10 cellular contexts compared by ENCODE assay signal in the genomic region with DNA sequence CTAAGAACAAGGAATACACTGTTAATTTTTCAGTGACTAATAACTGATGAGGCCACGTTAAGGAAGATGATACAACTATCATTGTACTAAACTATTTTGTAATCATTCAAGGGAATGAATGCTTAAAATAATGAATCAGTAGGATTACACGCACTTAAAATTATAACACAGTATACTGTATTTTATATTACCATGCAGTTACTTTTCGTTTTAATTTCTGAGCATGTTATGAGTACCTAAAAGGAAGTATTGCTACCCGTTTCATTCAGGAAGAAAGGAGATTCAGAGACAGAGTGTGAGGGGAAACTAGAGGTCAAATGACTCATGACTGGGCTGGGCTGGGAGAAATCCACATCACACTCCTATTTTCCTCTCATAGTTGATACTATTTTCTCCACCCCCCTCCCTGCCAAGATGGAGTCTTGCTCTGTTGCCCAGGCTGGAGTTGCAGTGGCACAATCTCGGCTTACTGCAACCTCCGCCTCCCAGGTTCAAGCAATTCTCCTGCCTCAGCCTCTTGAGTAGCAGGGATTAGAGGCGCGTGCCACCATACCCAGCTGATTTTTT.
A peak's percentile ranks its signal among the peaks of the same experiment; 100 is the strongest.
DNase-seq lines count a peak whose midpoint lies in the region; ATAC-seq, FAIRE-seq and TF ChIP-seq lines count a peak whose summit lies in the region.
"Had no signal": no experiment of that assay in that cellular context is flagged by ENCODE, and none has a peak within 500 bp of the region (broad histone marks: within the 10 kb centered on the region; RNA-seq: fewer than 3 reads in every experiment).

No MANE protein-coding gene starts in this region.

- peaks cover 0 to 5% (median 2%) of the 10 kb centered on the region in 4 donors for H3K4me1 Mint-ChIP-seq in naive thymus-derived CD8-positive, alpha-beta T cell

- H3K27me3 Mint-ChIP-seq in naive thymus-derived CD8-positive, alpha-beta T cell: peaks cover 0 to 7% (median 0%) of the 10 kb centered on the region in 5 donors

- H3K4me2 ChIP-seq in A549: peak overlapping the region; percentile 68

- H3K4me3 ChIP-seq in A549: no peak overlapping the region
- no peak overlapping the region for H3K4me3 ChIP-seq in fibroblast of villous mesenchyme (ENCODE audit: low read depth, low read length)
- H3K4me3 ChIP-seq in body of pancreas: no peak overlapping the region
- H3K4me3 ChIP-seq in spleen: no peak overlapping the region

- TF ChIP-seq CTCF in A549 (IDR thresholded peaks at IDR 0.05): no peak
- no peak for TF ChIP-seq CTCF in fibroblast of villous mesenchyme (IDR thresholded peaks at IDR 0.05; ENCODE audit: insufficient read depth, low read depth, low read length)
- TF ChIP-seq CTCF in body of pancreas (IDR thresholded peaks at IDR 0.05): no peak
- no peak for TF ChIP-seq CTCF in spleen (IDR thresholded peaks at IDR 0.05 in 8 of 11, conservative IDR thresholded peaks at IDR 0.05 in 3 of 11)

- peak overlapping the region; percentile 94 to 98 for H3K27ac ChIP-seq in A549
- no peak overlapping the region for H3K27ac ChIP-seq in body of pancreas
- peak overlapping the region in 2 of 8 donors; percentile 15 to 19 for H3K27ac ChIP-seq in spleen

- peak; percentile 50 to 63; a peak in 5 of 6 replicates for ATAC-seq in A549
- ATAC-seq in SK-N-SH treated with all-trans-retinoic acid at 6 μM for 48 hours: peak; percentile 53
- no peak for ATAC-seq in body of pancreas
- no peak for ATAC-seq in naive thymus-derived CD8-positive, alpha-beta T cell
- ATAC-seq: CD8-positive, alpha-beta T cell had no signal

- FAIRE-seq in A549 (lab: Jason Lieb, UNC): no peak
- FAIRE-seq in H54 (lab: Jason Lieb, UNC): no peak

- no peak for TF ChIP-seq POLR2A in A549 (IDR thresholded peaks at IDR 0.05; ENCODE audit: low read length)
- TF ChIP-seq POLR2A in H54 (IDR thresholded peaks at IDR 0.05; ENCODE audit: low read depth, low read length): no peak
- no peak for TF ChIP-seq POLR2A in body of pancreas (IDR thresholded peaks at IDR 0.05)
- no peak for TF ChIP-seq POLR2A in spleen (IDR thresholded peaks at IDR 0.05)

- H3K27me3 ChIP-seq in body of pancreas (no peaks in the 10 kb centered on the region), spleen (replicated peaks in 1 of 7) (no peaks in the 10 kb centered on the region)

- CTCF ChIA-PET in A549 (lab: Yijun Ruan, JAX): no interaction called here

- DNase-seq in A549 (ENCODE audit: low read depth in 1 of 2, low spot score in 1 of 2): peak; percentile 83 to 92
- DNase-seq in H54 (ENCODE audit: insufficient read length, low spot score): peak; percentile 53
- DNase-seq in fibroblast of villous mesenchyme (ENCODE audit: low read depth): peak; percentile 67
- no peak for DNase-seq in AML-193 (lab: John Stamatoyannopoulos, UW)
- no peak for DNase-seq in body of pancreas
- DNase-seq in naive thymus-derived CD8-positive, alpha-beta T cell: no peak
- DNase-seq in spleen: no peak
- DNase-seq: CD8-positive, alpha-beta T cell; NCI-H524 treated with DMSO at 0.1 percent for 48 hours had no signal

- no peak overlapping the region for H3K4me3 Mint-ChIP-seq in naive thymus-derived CD8-positive, alpha-beta T cell
- H3K4me3 Mint-ChIP-seq: CD8-positive, alpha-beta T cell had no signal

- 0 out of 5 replicates have a peak, but pooled peaks of 1 of the 2 experiments have one; percentile 48 for TF ChIP-seq EP300 in A549 (IDR thresholded peaks at IDR 0.05)

- H3K4me1 ChIP-seq in A549 (peaks cover 87% of the 10 kb centered on the region), body of pancreas (no peaks in the 10 kb centered on the region), spleen (peaks cover 0 to 48% (median 16%) of the 10 kb centered on the region in 6 donors)

- H3K9me3 ChIP-seq in A549: no peaks in the 10 kb centered on the region
- no peaks in the 10 kb centered on the region for H3K9me3 ChIP-seq in body of pancreas
- no peaks in the 10 kb centered on the region for H3K9me3 ChIP-seq in spleen

- no peak overlapping the region for H3K27ac Mint-ChIP-seq in naive thymus-derived CD8-positive, alpha-beta T cell
- H3K27ac Mint-ChIP-seq: CD8-positive, alpha-beta T cell had no signal

- intact Hi-C loops in body of pancreas (cut with DNase I): no loop called here
- intact Hi-C loops in spleen (cut with DNase I; ENCODE audit: low total_unique reads): no loop called here

- POLR2A ChIA-PET in A549 (lab: Yijun Ruan, JAX): interaction anchor here (0.7 to 3.0 kb wide), 4 partner anchors 28 to 127 kb away, joined by 3 to 27 read pairs (median 18); no protein-coding TSS in a partner anchor
- POLR2A ChIA-PET in naive thymus-derived CD8-positive, alpha-beta T cell (lab: Charles Lee): no interaction called here

- H3K36me3 ChIP-seq in body of pancreas (replicated peaks in 1 of 2; ENCODE audit: insufficient read depth in 1 of 2, low read depth in 2 of 2): no peaks in the 10 kb centered on the region
- no peaks in the 10 kb centered on the region for H3K36me3 ChIP-seq in spleen

- no peaks in the 10 kb centered on the region for H3K36me3 Mint-ChIP-seq in naive thymus-derived CD8-positive, alpha-beta T cell
- H3K36me3 Mint-ChIP-seq: CD8-positive, alpha-beta T cell had no signal

- H3K9me3 Mint-ChIP-seq in naive thymus-derived CD8-positive, alpha-beta T cell: no peaks in the 10 kb centered on the region
- H3K9me3 Mint-ChIP-seq: CD8-positive, alpha-beta T cell had no signal

- TF ChIP-seq RAD21 in A549 (conservative IDR thresholded peaks at IDR 0.05 in 1 of 2, IDR thresholded peaks at IDR 0.05 in 1 of 2): peak; percentile 22 to 32

- WGBS in A549 (ENCODE audit: missing lambda C conversion rate): 23% methylated on average over 8 of the region's 8 CpGs
- WGBS in body of pancreas, 2 donors: 82 to 90% methylated on average over 8 of the region's 8 CpGs
- 66 to 80% (median 73%) methylated on average over 8 of the region's 8 CpGs for WGBS in spleen, 5 donors

TF ChIP-seq in A549, 52 proteins besides CTCF, POLR2A, EP300 and RAD21 (continues in another document):
- TF ChIP-seq NPAS2 (CRISPR knock-in tag; IDR thresholded peaks at IDR 0.05; ENCODE audit: borderline replicate concordance): no peak
- no peak for TF ChIP-seq MAZ (IDR thresholded peaks at IDR 0.05; ENCODE audit: borderline replicate concordance, low read depth, low read length)
- no peak for TF ChIP-seq ZFP36 (IDR thresholded peaks at IDR 0.05; ENCODE audit: borderline replicate concordance, partially characterized antibody)
- no peak for TF ChIP-seq POLR2AphosphoS2 (conservative IDR thresholded peaks at IDR 0.05; ENCODE audit: low read length)
- peak; percentile 95 for TF ChIP-seq ZNF302 (CRISPR knock-in tag; IDR thresholded peaks at IDR 0.05)
- TF ChIP-seq, protein P1, sequence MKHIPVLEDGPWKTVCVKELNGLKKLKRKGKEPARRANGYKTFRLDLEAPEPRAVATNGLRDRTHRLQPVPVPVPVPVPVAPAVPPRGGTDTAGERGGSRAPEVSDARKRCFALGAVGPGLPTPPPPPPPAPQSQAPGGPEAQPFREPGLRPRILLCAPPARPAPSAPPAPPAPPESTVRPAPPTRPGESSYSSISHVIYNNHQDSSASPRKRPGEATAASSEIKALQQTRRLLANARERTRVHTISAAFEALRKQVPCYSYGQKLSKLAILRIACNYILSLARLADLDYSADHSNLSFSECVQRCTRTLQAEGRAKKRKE (CRISPR knock-in tag; IDR thresholded peaks at IDR 0.05; ENCODE audit: low read depth): peak; percentile 88
- no peak for TF ChIP-seq CHD2 (IDR thresholded peaks at IDR 0.05; ENCODE audit: low read length, partially characterized antibody)
- TF ChIP-seq, protein P2, sequence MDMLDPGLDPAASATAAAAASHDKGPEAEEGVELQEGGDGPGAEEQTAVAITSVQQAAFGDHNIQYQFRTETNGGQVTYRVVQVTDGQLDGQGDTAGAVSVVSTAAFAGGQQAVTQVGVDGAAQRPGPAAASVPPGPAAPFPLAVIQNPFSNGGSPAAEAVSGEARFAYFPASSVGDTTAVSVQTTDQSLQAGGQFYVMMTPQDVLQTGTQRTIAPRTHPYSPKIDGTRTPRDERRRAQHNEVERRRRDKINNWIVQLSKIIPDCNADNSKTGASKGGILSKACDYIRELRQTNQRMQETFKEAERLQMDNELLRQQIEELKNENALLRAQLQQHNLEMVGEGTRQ (IDR thresholded peaks at IDR 0.05): no peak
- no peak for TF ChIP-seq CBX8 (IDR thresholded peaks at IDR 0.05)
- no peak for TF ChIP-seq NFE2L2 (conservative IDR thresholded peaks at IDR 0.05; ENCODE audit: low read length)
- TF ChIP-seq CHD4 (IDR thresholded peaks at IDR 0.05; ENCODE audit: borderline replicate concordance): no peak
- TF ChIP-seq RFX5 (IDR thresholded peaks at IDR 0.05): no peak

TF ChIP-seq in SK-N-SH treated with all-trans-retinoic acid at 6 μM for 48 hours, 23 proteins besides CTCF, POLR2A, EP300 and RAD21 (continues in another document):
- no peak for TF ChIP-seq ARNTL (CRISPR knock-in tag; IDR thresholded peaks at IDR 0.05; ENCODE audit: borderline replicate concordance, low read depth)
- no peak for TF ChIP-seq OSR1 (CRISPR knock-in tag; IDR thresholded peaks at IDR 0.05)
- TF ChIP-seq ZNF70 (CRISPR knock-in tag; IDR thresholded peaks at IDR 0.05): no peak
- no peak for TF ChIP-seq PPARA (CRISPR knock-in tag; IDR thresholded peaks at IDR 0.05; ENCODE audit: borderline replicate concordance)
- no peak for TF ChIP-seq ZFP30 (CRISPR knock-in tag; IDR thresholded peaks at IDR 0.05)
- TF ChIP-seq BACH2 (CRISPR knock-in tag; IDR thresholded peaks at IDR 0.05; ENCODE audit: borderline replicate concordance): no peak
- no peak for TF ChIP-seq ZNF565 (CRISPR knock-in tag; conservative IDR thresholded peaks at IDR 0.05; ENCODE audit: low read depth)
- no peak for TF ChIP-seq ISL1 (CRISPR knock-in tag; IDR thresholded peaks at IDR 0.05)
- no peak for TF ChIP-seq CSRNP3 (CRISPR knock-in tag; IDR thresholded peaks at IDR 0.05)

Comparison
In these comparisons a context has a peak if more than half of its experiments do, and no peak if none do; other contexts are left out.
1. ATAC-seq: peak in A549 (2 of 2) and SK-N-SH treated with all-trans-retinoic acid at 6 μM for 48 hours (single experiment); none in body of pancreas (single experiment) and naive thymus-derived CD8-positive, alpha-beta T cell (0 of 2).
2. DNase-seq: peak in A549 (2 of 2), H54 (single experiment) and fibroblast of villous mesenchyme (single experiment); none in AML-193 (0 of 2), body of pancreas (0 of 4), naive thymus-derived CD8-positive, alpha-beta T cell (0 of 10) and spleen (single experiment).
3. H3K27ac ChIP-seq: peak in A549 (2 of 2); none in body of pancreas (0 of 4).
4. Of the 1 proteins assayed by ChIP-seq in both A549 and SK-N-SH treated with all-trans-retinoic acid at 6 μM for 48 hours: peak only in A549: none; only in SK-N-SH treated with all-trans-retinoic acid at 6 μM for 48 hours: none; in both: RARB; in neither: 0.